In genomic region chr14:105042813-105043212, GRCh38 we compare ENCODE assay signal across 23 cellular contexts. TPM values are rescaled to one million over a fixed set of nuclear protein-coding genes. Genes with fewer than 3 reads are reported as not detected.
DNase-seq lines count a peak whose midpoint lies in the region; ATAC-seq, FAIRE-seq and TF ChIP-seq lines count a peak whose summit lies in the region.
"Had no signal": no experiment of that assay in that cellular context is flagged by ENCODE, and none has a peak within 500 bp of the region (broad histone marks: within the 10 kb centered on the region; RNA-seq: fewer than 3 reads in every experiment).

No MANE protein-coding gene starts in this region.

- H3K9ac ChIP-seq in kidney (ENCODE audit: low read length in 2 of 2): no peak overlapping the region
- H3K9ac ChIP-seq: SK-N-SH had no signal

- H3K9me3 ChIP-seq in kidney (ENCODE audit: control insufficient read depth in 1 of 2, low read length in 2 of 2): no peaks in the 10 kb centered on the region
- H3K9me3 ChIP-seq in upper lobe of right lung: no peaks in the 10 kb centered on the region
- H3K9me3 ChIP-seq: SK-N-SH had no signal

- TF ChIP-seq CTCF in kidney (IDR thresholded peaks at IDR 0.05; ENCODE audit: borderline replicate concordance, extremely low read depth, insufficient read depth) (no peak), foreskin keratinocyte (conservative IDR thresholded peaks at IDR 0.05) (no peak), upper lobe of right lung (IDR thresholded peaks at IDR 0.05) (no peak)

- H3K4me1 Mint-ChIP-seq in stimulated activated naive B cell treated with anti-CD40 and anti-IgM and Interleukin-4, amounts not matched to agents 10 μg/mL and 1 μg/mL and 100 μg/mL, for 72 hours: peaks cover 15 to 40% of the 10 kb centered on the region in 2 donors

- peak overlapping the region; percentile 5 for H3K27ac Mint-ChIP-seq in stimulated activated naive B cell treated with anti-CD40 and anti-IgM and Interleukin-4, amounts not matched to agents 10 μg/mL and 1 μg/mL and 100 μg/mL, for 72 hours
- H3K27ac Mint-ChIP-seq: B cell; CD4-positive, alpha-beta T cell; T-cell had no signal

- peak; percentile 13 for DNase-seq in NCI-H510A treated with DMSO at 0.1 percent for 48 hours (lab: John Stamatoyannopoulos, UW)
- DNase-seq in NCI-H510A (lab: John Stamatoyannopoulos, UW): no peak
- DNase-seq in NCI-H146 (lab: John Stamatoyannopoulos, UW): peak; percentile 58
- peak; percentile 66 for DNase-seq in kidney
- no peak for DNase-seq in stimulated activated naive B cell treated with anti-CD40 and anti-IgM and Interleukin-4, amounts not matched to agents 10 μg/mL and 1 μg/mL and 100 μg/mL, for 72 hours
- DNase-seq in foreskin keratinocyte: no peak
- DNase-seq in H4 (ENCODE audit: low spot score): no peak
- no peak for DNase-seq in upper lobe of right lung
- DNase-seq: CD4-positive, alpha-beta T cell; DND-41; KBM-7; NCI-H1105 treated with DMSO at 0.1 percent for 48 hours; NCI-H187 treated with DMSO at 0.1 percent for 48 hours; NCI-H2171; NCI-H446; SHP77; SK-N-SH; T-cell had no signal

- H3K27me3 Mint-ChIP-seq in stimulated activated naive B cell treated with anti-CD40 and anti-IgM and Interleukin-4, amounts not matched to agents 10 μg/mL and 1 μg/mL and 100 μg/mL, for 72 hours: peaks cover 0 to 4% of the 10 kb centered on the region in 2 donors
- H3K27me3 Mint-ChIP-seq: B cell had no signal

- peaks cover 7 to 14% of the 10 kb centered on the region in 2 donors for H3K36me3 Mint-ChIP-seq in stimulated activated naive B cell treated with anti-CD40 and anti-IgM and Interleukin-4, amounts not matched to agents 10 μg/mL and 1 μg/mL and 100 μg/mL, for 72 hours
- H3K36me3 Mint-ChIP-seq: T-cell had no signal

- H3K9me3 Mint-ChIP-seq in stimulated activated naive B cell treated with anti-CD40 and anti-IgM and Interleukin-4, amounts not matched to agents 10 μg/mL and 1 μg/mL and 100 μg/mL, for 72 hours: no peaks in the 10 kb centered on the region
- H3K9me3 Mint-ChIP-seq: CD4-positive, alpha-beta T cell; T-cell had no signal

- H3K4me1 ChIP-seq in kidney (ENCODE audit: control insufficient read depth in 1 of 2, insufficient read depth in 1 of 2, low read depth in 1 of 2, low read length in 2 of 2) (peaks cover 0 to 6% of the 10 kb centered on the region in 2 donors), foreskin keratinocyte (peaks cover 9% of the 10 kb centered on the region), upper lobe of right lung (no peaks in the 10 kb centered on the region)

- no peak for FAIRE-seq in kidney (lab: Jason Lieb, UNC)
- FAIRE-seq: RCC 7860 had no signal

- H3K36me3 ChIP-seq in kidney (ENCODE audit: control insufficient read depth in 1 of 2, insufficient read depth in 2 of 2, low read length in 2 of 2) (no peaks in the 10 kb centered on the region), upper lobe of right lung (no peaks in the 10 kb centered on the region)

- H3K4me3 ChIP-seq in kidney (ENCODE audit: low read length in 2 of 2) (no peak overlapping the region), upper lobe of right lung (no peak overlapping the region)

- intact Hi-C loops in kidney (cut with DNase I) (loop anchor here (10.0 kb wide), 1 partner anchor 68 kb away; the partner anchor contains the start of gene AHNAK2), upper lobe of right lung (cut with DNase I) (loop anchor here (5.0 to 10.0 kb wide), 2 partner anchors 76 to 148 kb away; no protein-coding TSS in a partner anchor)

- no peak for ATAC-seq in stimulated activated naive B cell treated with anti-CD40 and anti-IgM and Interleukin-4, amounts not matched to agents 10 μg/mL and 1 μg/mL and 100 μg/mL, for 72 hours (replicated peaks)
- ATAC-seq in foreskin keratinocyte: no peak
- ATAC-seq in upper lobe of right lung: no peak
- ATAC-seq: HCT116, T-cell had no signal

- no peak overlapping the region for H3K4me3 Mint-ChIP-seq in stimulated activated naive B cell treated with anti-CD40 and anti-IgM and Interleukin-4, amounts not matched to agents 10 μg/mL and 1 μg/mL and 100 μg/mL, for 72 hours
- H3K4me3 Mint-ChIP-seq: B cell; CD4-positive, alpha-beta T cell; T-cell had no signal

- H3K27ac ChIP-seq in kidney (ENCODE audit: low read depth in 2 of 2, low read length in 2 of 2) (no peak overlapping the region), foreskin keratinocyte (no peak overlapping the region), upper lobe of right lung (no peak overlapping the region)

- no peaks in the 10 kb centered on the region for H3K27me3 ChIP-seq in foreskin keratinocyte
- no peaks in the 10 kb centered on the region for H3K27me3 ChIP-seq in upper lobe of right lung

RNA-seq across cellular contexts. Expression of gene CDCA4, which starts 21.9 kb away (rescaled TPM):
- 6.3 TPM for total RNA-seq in kidney
- 4.1 TPM for polyA plus RNA-seq in kidney (ENCODE audit: insufficient read depth, low read depth, low replicate concordance)
- total RNA-seq in foreskin keratinocyte: 74.1 and 81.5 TPM in 2 replicates
- polyA plus RNA-seq in foreskin keratinocyte: 70.3 TPM in 2 replicates
- 42.8 and 46.1 TPM in 2 replicates for total RNA-seq in H4 (2014; rRNA removed; shearing (Covaris generic))
- 4.1 TPM for total RNA-seq in upper lobe of right lung

RNA-seq across cellular contexts. Expression of gene GPR132, which starts 22.4 kb away (rescaled TPM):
- total RNA-seq in kidney (4.2 TPM), foreskin keratinocyte (not detected in 2 replicates), upper lobe of right lung (6.7 TPM)
- polyA plus RNA-seq in kidney (ENCODE audit: insufficient read depth, low read depth, low replicate concordance) (0.17 TPM), foreskin keratinocyte (not detected in 2 replicates)
- 0.10 TPM in 1 of 2 replicates, not detected in the other for total RNA-seq in H4 (2014; rRNA removed; shearing (Covaris generic))
- total RNA-seq: A172, G401 had no signal
- polyA plus RNA-seq: SK-N-SH had no signal

RNA-seq across cellular contexts. Expression of gene CLBA1, which starts 57.2 kb away (rescaled TPM):
- total RNA-seq in kidney: 22.6 TPM
- 13.2 TPM for polyA plus RNA-seq in kidney (ENCODE audit: insufficient read depth, low read depth, low replicate concordance)
- 7.4 and 8.3 TPM in 2 replicates for total RNA-seq in foreskin keratinocyte
- polyA plus RNA-seq in foreskin keratinocyte: 6.1 and 6.8 TPM in 2 replicates
- total RNA-seq in H4 (2014; rRNA removed; shearing (Covaris generic)): 2.4 and 4.4 TPM in 2 replicates
- total RNA-seq in upper lobe of right lung: 6.9 TPM

Comparison
In these comparisons a context has a peak if more than half of its experiments do, and no peak if none do; other contexts are left out.
1. DNase-seq: peak in NCI-H510A treated with DMSO at 0.1 percent for 48 hours (single experiment), NCI-H146 (single experiment) and kidney (single experiment); none in NCI-H510A (single experiment), stimulated activated naive B cell treated with anti-CD40 and anti-IgM and Interleukin-4, amounts not matched to agents 10 μg/mL and 1 μg/mL and 100 μg/mL, for 72 hours (single experiment), foreskin keratinocyte (0 of 2), H4 (single experiment) and upper lobe of right lung (single experiment).